Comparison of ENCODE assay signal across 21 cellular contexts in the genomic region with DNA sequence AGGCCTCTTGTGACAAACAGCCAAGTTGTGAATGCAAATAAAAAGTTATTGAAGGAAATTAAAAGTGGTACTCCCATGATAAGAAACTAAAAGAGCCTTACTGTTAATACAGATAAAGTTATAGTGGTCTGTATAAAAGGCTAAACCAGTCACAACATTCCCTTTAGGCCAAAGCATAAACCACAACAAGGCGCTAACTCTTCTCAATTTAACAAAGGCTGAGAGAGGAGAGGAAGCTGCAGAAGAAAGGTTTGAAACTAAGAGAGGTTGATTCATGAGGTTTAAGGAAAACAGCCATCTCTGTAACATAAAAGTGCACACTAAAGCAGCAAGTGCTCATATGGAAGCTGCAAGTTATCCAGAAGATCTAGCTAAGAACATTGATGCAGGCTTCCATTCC. TPM values are rescaled to one million over a fixed set of nuclear protein-coding genes. Genes with fewer than 3 reads are reported as not detected.
DNase-seq lines count a peak whose midpoint lies in the region; ATAC-seq and TF ChIP-seq lines count a peak whose summit lies in the region.
"Had no signal": no experiment of that assay in that cellular context is flagged by ENCODE, and none has a peak within 500 bp of the region (broad histone marks: within the 10 kb centered on the region; RNA-seq: fewer than 3 reads in every experiment).

No MANE protein-coding gene starts in this region.

- POLR2A ChIA-PET in activated CD4-positive, alpha-beta T cell treated with anti-CD3 and anti-CD28 coated beads, Interleukin-2, amount 10 ng/mL, durations not matched to agents 7 days and 5 days (lab: Charles Lee), result no interaction called here
- POLR2A ChIA-PET in activated CD8-positive, alpha-beta T cell treated with anti-CD3 and anti-CD28 coated beads for 36 hours (lab: Charles Lee), result no interaction called here
- POLR2A ChIA-PET in naive thymus-derived CD4-positive, alpha-beta T cell (lab: Charles Lee), result interaction anchor here (0.6 to 5.9 kb wide), 10 partner anchors 11 to 1059 kb away, joined by 3 to 85 read pairs (median 5); a partner anchor contains a TSS

- H3K27me3 Mint-ChIP-seq in activated CD4-positive, alpha-beta T cell treated with anti-CD3 and anti-CD28 coated beads, Interleukin-2, amount 10 ng/mL, durations not matched to agents 7 days and 5 days, result no peaks in the 10 kb centered on the region
- no peaks in the 10 kb centered on the region; the same call in 1 of the 2 replicates for H3K27me3 Mint-ChIP-seq in H9 (ENCODE audit: low read depth)
- H3K27me3 Mint-ChIP-seq in activated CD8-positive, alpha-beta T cell treated with anti-CD3 and anti-CD28 coated beads for 36 hours, result no peaks in the 10 kb centered on the region
- H3K27me3 Mint-ChIP-seq in naive thymus-derived CD4-positive, alpha-beta T cell, result no peaks in the 10 kb centered on the region

- H3K23me2 ChIP-seq in H9 (ENCODE audit: insufficient read length, low read depth, low read length, poor library complexity, severe bottlenecking), result no peaks in the 10 kb centered on the region

- H4K5ac ChIP-seq in H9 (ENCODE audit: insufficient read length, low read depth, low read length), result no peak overlapping the region

- H3K4me2 ChIP-seq in H9 (ENCODE audit: insufficient read depth, insufficient read length, low read length), result no peak overlapping the region
- H3K4me2 ChIP-seq: A549 had no signal

- H2BK15ac ChIP-seq in H9 (ENCODE audit: low read depth, low read length), result no peak overlapping the region

- H3K79me1 ChIP-seq in H9 (ENCODE audit: insufficient read depth, low read depth, low read length, poor library complexity, severe bottlenecking), result no peaks in the 10 kb centered on the region

- peaks cover 34% of the 10 kb centered on the region for H3K36me3 Mint-ChIP-seq in activated CD4-positive, alpha-beta T cell treated with anti-CD3 and anti-CD28 coated beads, Interleukin-2, amount 10 ng/mL, durations not matched to agents 7 days and 5 days (ENCODE audit: low read depth)
- H3K36me3 Mint-ChIP-seq in H9 (ENCODE audit: insufficient read depth in 1 of 3, low read depth in 3 of 3), result peaks cover 0 to 6% (median 1%) of the 10 kb centered on the region in 3 experiments; a peak in 3 of 7 replicates
- peaks cover 11% of the 10 kb centered on the region for H3K36me3 Mint-ChIP-seq in activated CD8-positive, alpha-beta T cell treated with anti-CD3 and anti-CD28 coated beads for 36 hours (ENCODE audit: low read depth)
- peaks cover 0 to 22% (median 11%) of the 10 kb centered on the region in 5 donors for H3K36me3 Mint-ChIP-seq in naive thymus-derived CD4-positive, alpha-beta T cell

- H4K20me1 ChIP-seq in H9 (ENCODE audit: control insufficient read depth, insufficient read depth, insufficient read length), result no peaks in the 10 kb centered on the region

- H3T11ph ChIP-seq in H9 (ENCODE audit: low read length), result no peak overlapping the region

- no peak overlapping the region for H2AK5ac ChIP-seq in H9 (ENCODE audit: insufficient read length, low read length)

- peak overlapping the region; percentile 6 for H3K4me3 Mint-ChIP-seq in activated CD4-positive, alpha-beta T cell treated with anti-CD3 and anti-CD28 coated beads, Interleukin-2, amount 10 ng/mL, durations not matched to agents 7 days and 5 days
- no peak overlapping the region for H3K4me3 Mint-ChIP-seq in H9
- no peak overlapping the region for H3K4me3 Mint-ChIP-seq in activated CD8-positive, alpha-beta T cell treated with anti-CD3 and anti-CD28 coated beads for 36 hours
- peak overlapping the region; percentile 57 to 77 (median 72) for H3K4me3 Mint-ChIP-seq in naive thymus-derived CD4-positive, alpha-beta T cell
- H3K4me3 Mint-ChIP-seq: CD14-positive monocyte had no signal

- peaks cover 9% of the 10 kb centered on the region for H3K9me3 Mint-ChIP-seq in activated CD4-positive, alpha-beta T cell treated with anti-CD3 and anti-CD28 coated beads, Interleukin-2, amount 10 ng/mL, durations not matched to agents 7 days and 5 days
- H3K9me3 Mint-ChIP-seq in H9, result peaks cover 0 to 7% of the 10 kb centered on the region in 2 experiments; a peak in 3 of 5 replicates
- H3K9me3 Mint-ChIP-seq in activated CD8-positive, alpha-beta T cell treated with anti-CD3 and anti-CD28 coated beads for 36 hours, result peaks cover 9% of the 10 kb centered on the region
- H3K9me3 Mint-ChIP-seq in naive thymus-derived CD4-positive, alpha-beta T cell, result peaks cover 0 to 27% (median 8%) of the 10 kb centered on the region in 11 donors

- H3K4ac ChIP-seq in H9 (ENCODE audit: low read depth, low read length), result no peak overlapping the region

- H3K14ac ChIP-seq in H9 (ENCODE audit: insufficient read depth, low read length), result no peak overlapping the region

- no peak overlapping the region for H2AFZ ChIP-seq in H9 (ENCODE audit: low read length)

- peaks cover 37% of the 10 kb centered on the region for H3K4me1 Mint-ChIP-seq in activated CD4-positive, alpha-beta T cell treated with anti-CD3 and anti-CD28 coated beads, Interleukin-2, amount 10 ng/mL, durations not matched to agents 7 days and 5 days
- peaks cover 16% of the 10 kb centered on the region in 2 experiments for H3K4me1 Mint-ChIP-seq in H9
- peaks cover 42% of the 10 kb centered on the region for H3K4me1 Mint-ChIP-seq in activated CD8-positive, alpha-beta T cell treated with anti-CD3 and anti-CD28 coated beads for 36 hours (ENCODE audit: low read depth)
- peaks cover 4 to 46% (median 36%) of the 10 kb centered on the region in 7 donors for H3K4me1 Mint-ChIP-seq in naive thymus-derived CD4-positive, alpha-beta T cell

- ATAC-seq in activated CD8-positive, alpha-beta T cell treated with anti-CD3 and anti-CD28 coated beads for 36 hours, result no peak
- ATAC-seq in naive thymus-derived CD4-positive, alpha-beta T cell, result no peak
- no peak for ATAC-seq in HG03135 (IDR thresholded peaks at IDR 0.05; ENCODE audit: unreplicated experiment)
- ATAC-seq: A549, left cardiac atrium had no signal

- no peaks in the 10 kb centered on the region for H3K27me3 ChIP-seq in H9 (ENCODE audit: insufficient read depth, low read length)
- H3K27me3 ChIP-seq in naive thymus-derived CD4-positive, alpha-beta T cell (ENCODE audit: control insufficient read depth in 2 of 2, insufficient read depth in 2 of 2, low read length in 2 of 2), result no peaks in the 10 kb centered on the region
- H3K27me3 ChIP-seq: esophagus squamous epithelium, neutrophil had no signal

- no peaks in the 10 kb centered on the region; the same call in 1 of the 2 replicates for H3K4me1 ChIP-seq in H9 (ENCODE audit: insufficient read depth, low read length)
- peaks cover 13 to 62% of the 10 kb centered on the region in 2 donors for H3K4me1 ChIP-seq in naive thymus-derived CD4-positive, alpha-beta T cell (ENCODE audit: control insufficient read depth in 2 of 2, insufficient read depth in 2 of 2, low read length in 2 of 2)
- H3K4me1 ChIP-seq: A549 had no signal

- no peak overlapping the region for H4K91ac ChIP-seq in H9 (ENCODE audit: insufficient read length, low read depth, low read length)

- H3K56ac ChIP-seq in H9 (ENCODE audit: insufficient read length, low read depth, low read length), result no peak overlapping the region

- no peak overlapping the region for H3K4me3 ChIP-seq in naive thymus-derived CD4-positive, alpha-beta T cell (ENCODE audit: low read length)
- H3K4me3 ChIP-seq: A549 had no signal

- no peak overlapping the region for H3K27ac ChIP-seq in H9 (ENCODE audit: insufficient read length, low read depth, low read length)
- H3K27ac ChIP-seq in naive thymus-derived CD4-positive, alpha-beta T cell (ENCODE audit: low read depth, low read length), result peak overlapping the region; percentile 65
- H3K27ac ChIP-seq: A549, neutrophil had no signal

- CTCF ChIA-PET in activated CD4-positive, alpha-beta T cell treated with anti-CD3 and anti-CD28 coated beads, Interleukin-2, amount 10 ng/mL, durations not matched to agents 7 days and 5 days (lab: Charles Lee), result interaction anchor here (3.6 kb wide), 1 partner anchor 13 kb away, joined by 13 read pairs; a partner anchor contains a TSS
- CTCF ChIA-PET in activated CD8-positive, alpha-beta T cell treated with anti-CD3 and anti-CD28 coated beads for 36 hours (lab: Charles Lee), result interaction anchor here (0.8 to 8.9 kb wide), 9 partner anchors 10 to 428 kb away, joined by 3 to 90 read pairs (median 13); a partner anchor contains a TSS
- CTCF ChIA-PET in naive thymus-derived CD4-positive, alpha-beta T cell (lab: Charles Lee), result interaction anchor here (0.7 to 6.4 kb wide), 20 partner anchors 9 to 629 kb away, joined by 3 to 120 read pairs (median 4); a partner anchor contains a TSS

- no peak overlapping the region for H2BK12ac ChIP-seq in H9 (ENCODE audit: insufficient read length, low read depth, low read length)

- WGBS in H9 (ENCODE audit: extremely low coverage, insufficient read length, low lambda C conversion rate), result no CpG with 5 or more reads among the region's 1 CpG

- TF ChIP-seq CTCF in H9 (conservative IDR thresholded peaks at IDR 0.05), result no peak
- no peak for TF ChIP-seq CTCF in activated CD8-positive, alpha-beta T cell treated with anti-CD3 and anti-CD28 coated beads for 36 hours (IDR thresholded peaks at IDR 0.05)

- no peak overlapping the region for H2BK5ac ChIP-seq in H9 (ENCODE audit: insufficient read length, low read length)

- H3K27ac Mint-ChIP-seq in activated CD4-positive, alpha-beta T cell treated with anti-CD3 and anti-CD28 coated beads, Interleukin-2, amount 10 ng/mL, durations not matched to agents 7 days and 5 days, result peak overlapping the region; percentile 84
- 0 out of 7 replicates have a peak overlapping the region, but pooled peaks of 1 of the 3 experiments have one; percentile 21 for H3K27ac Mint-ChIP-seq in H9
- H3K27ac Mint-ChIP-seq in activated CD8-positive, alpha-beta T cell treated with anti-CD3 and anti-CD28 coated beads for 36 hours, result peak overlapping the region; percentile 51
- H3K27ac Mint-ChIP-seq in naive thymus-derived CD4-positive, alpha-beta T cell, result peak overlapping the region in 8 of 9 donors; percentile 19 to 94 (median 90)
- H3K27ac Mint-ChIP-seq: CD14-positive monocyte had no signal

- H3K79me2 ChIP-seq in H9 (ENCODE audit: insufficient read depth, low read length), result no peaks in the 10 kb centered on the region

- H2BK120ac ChIP-seq in H9 (ENCODE audit: low read depth, low read length, poor library complexity, severe bottlenecking), result no peak overlapping the region

- no peak for DNase-seq in activated CD4-positive, alpha-beta T cell treated with anti-CD3 and anti-CD28 coated beads, Interleukin-2, amount 10 ng/mL, durations not matched to agents 7 days and 5 days
- DNase-seq in activated CD4-positive, alpha-beta T cell treated with anti-CD3 and anti-CD28 coated beads, Interleukin-2, amount 50 U/mL, for 1 hour, result no peak
- no peak for DNase-seq in H9
- DNase-seq in activated CD8-positive, alpha-beta T cell treated with anti-CD3 and anti-CD28 coated beads for 36 hours, result no peak
- DNase-seq in naive thymus-derived CD4-positive, alpha-beta T cell, result peak in 1 of 9 donors; percentile 16
- DNase-seq in C1 segment of cervical spinal cord (lab: John Stamatoyannopoulos, UW), result no peak
- no peak for DNase-seq in GDM1 (lab: John Stamatoyannopoulos, UW)
- DNase-seq: cerebellar nuclear complex; effector memory CD4-positive, alpha-beta T cell; esophagus squamous epithelium; IMR-90; left cardiac atrium; midbrain; NCI-H1930; NCI-H226; stimulated activated CD4-positive, alpha-beta T cell treated with anti-CD3 and anti-CD28 coated beads, Interleukin-2, amount 100 ng/mL, for 48 hours had no signal

- no peaks in the 10 kb centered on the region for H3K9me3 ChIP-seq in H9 (ENCODE audit: control insufficient read depth, low read depth, low read length)
- no peaks in the 10 kb centered on the region for H3K9me3 ChIP-seq in naive thymus-derived CD4-positive, alpha-beta T cell (ENCODE audit: control insufficient read depth in 2 of 3, low read length in 3 of 3)
- H3K9me3 ChIP-seq: A549, esophagus squamous epithelium, neutrophil had no signal

- no peak overlapping the region for H3K18ac ChIP-seq in H9 (ENCODE audit: insufficient read length, low read depth, low read length)

- H3K36me3 ChIP-seq in naive thymus-derived CD4-positive, alpha-beta T cell (ENCODE audit: control insufficient read depth in 2 of 3, insufficient read depth in 3 of 3, low read length in 3 of 3), result no peaks in the 10 kb centered on the region
- H3K36me3 ChIP-seq: esophagus squamous epithelium had no signal

- H2BK20ac ChIP-seq in H9 (ENCODE audit: low read depth, low read length, poor library complexity, severe bottlenecking), result no peak overlapping the region

- intact Hi-C loops in activated CD8-positive, alpha-beta T cell treated with anti-CD3 and anti-CD28 coated beads for 36 hours (cut with micrococcal nuclease), result no loop called here
- intact Hi-C loops in naive thymus-derived CD4-positive, alpha-beta T cell (cut with micrococcal nuclease), result no loop called here

- no peak overlapping the region for H3K9ac ChIP-seq in H9 (ENCODE audit: extremely low read depth, insufficient read length, low read length)

- H3K23ac ChIP-seq in H9 (ENCODE audit: insufficient read length, low read depth, low read length), result no peak overlapping the region

- H4K8ac ChIP-seq in H9 (replicated peaks; ENCODE audit: insufficient read length, low read depth, low read length), result peak overlapping the region; percentile 35

RNA-seq across cellular contexts. Expression of a gene that starts 10.7 kb away (rescaled TPM):
- total RNA-seq in activated CD4-positive, alpha-beta T cell treated with anti-CD3 and anti-CD28 coated beads, Interleukin-2, amount 10 ng/mL, durations not matched to agents 7 days and 5 days, result not detected
- total RNA-seq in H9 (2021), result not detected in 2 replicates
- total RNA-seq in activated CD8-positive, alpha-beta T cell treated with anti-CD3 and anti-CD28 coated beads for 36 hours, result not detected
- under 1 TPM in 1 of 5 experiments, not detected in 4; 0.86 TPM for total RNA-seq in naive thymus-derived CD4-positive, alpha-beta T cell
- not detected for polyA plus RNA-seq in naive thymus-derived CD4-positive, alpha-beta T cell
- total RNA-seq: astrocyte, esophagus squamous epithelium, IMR-90 had no signal
- polyA plus RNA-seq: CD14-positive monocyte, IMR-90 had no signal

RNA-seq across cellular contexts. Expression of a gene that starts 12.6 kb away (rescaled TPM):
- total RNA-seq in activated CD4-positive, alpha-beta T cell treated with anti-CD3 and anti-CD28 coated beads, Interleukin-2, amount 10 ng/mL, durations not matched to agents 7 days and 5 days, result 10 to 100 TPM; 28.6 to 32.7 TPM
- total RNA-seq in H9 (2021), result 17.5 and 18.8 TPM in 2 replicates
- 10 to 100 TPM; 17.8 to 19.5 TPM for total RNA-seq in activated CD8-positive, alpha-beta T cell treated with anti-CD3 and anti-CD28 coated beads for 36 hours
- total RNA-seq in naive thymus-derived CD4-positive, alpha-beta T cell, result 10 to 100 TPM; 21.1 to 57.4 (median 25.1) TPM
- polyA plus RNA-seq in naive thymus-derived CD4-positive, alpha-beta T cell, result 100 to 1,000 TPM; 122 to 142 TPM

Comparison
In these comparisons a context has a peak if more than half of its experiments do, and no peak if none do; other contexts are left out.
1. H3K4me3 Mint-ChIP-seq: peak in activated CD4-positive, alpha-beta T cell treated with anti-CD3 and anti-CD28 coated beads, Interleukin-2, amount 10 ng/mL, durations not matched to agents 7 days and 5 days (single experiment) and naive thymus-derived CD4-positive, alpha-beta T cell (10 of 10); none in H9 (0 of 2) and activated CD8-positive, alpha-beta T cell treated with anti-CD3 and anti-CD28 coated beads for 36 hours (single experiment).